ENCODE assay signal across 11 cellular contexts in genomic region chr17:34499576-34499975, GRCh38.
DNase-seq lines count a peak whose midpoint lies in the region; ATAC-seq and TF ChIP-seq lines count a peak whose summit lies in the region.
"Had no signal": no experiment of that assay in that cellular context is flagged by ENCODE, and none has a peak within 500 bp of the region (broad histone marks: within the 10 kb centered on the region; RNA-seq: fewer than 3 reads in every experiment).

No MANE protein-coding gene starts in this region.

- no peak overlapping the region for H3K9ac ChIP-seq in endodermal cell (ENCODE audit: extremely low read depth, low read length, poor library complexity, severe bottlenecking)
- H3K9ac ChIP-seq in neural progenitor cell = no peak overlapping the region

- intact Hi-C loops in CD8-positive, alpha-beta T cell (cut with DNase I, micrococcal nuclease) = no loop called here

- no peak for TF ChIP-seq CTCF in endodermal cell (conservative IDR thresholded peaks at IDR 0.05)
- no peak for TF ChIP-seq CTCF in neural progenitor cell (IDR thresholded peaks at IDR 0.05)
- TF ChIP-seq CTCF in CD8-positive, alpha-beta T cell (IDR thresholded peaks at IDR 0.05) = no peak

- no peak overlapping the region for H3K4me3 Mint-ChIP-seq in endodermal cell
- no peak overlapping the region for H3K4me3 Mint-ChIP-seq in neural progenitor cell
- H3K4me3 Mint-ChIP-seq in CD8-positive, alpha-beta T cell = no peak overlapping the region
- H3K4me3 Mint-ChIP-seq: activated T-cell treated with anti-CD3 and anti-CD28 coated beads, Interleukin-2, amount 50 U/mL, for 72 hours; HFFc6 had no signal

- H3F3A ChIP-seq in neural progenitor cell (ENCODE audit: low read depth) = no peaks in the 10 kb centered on the region

- H4K20me1 ChIP-seq in neural progenitor cell (ENCODE audit: low read depth) = peaks cover 7% of the 10 kb centered on the region

- H3K4me1 ChIP-seq in endodermal cell (ENCODE audit: control insufficient read depth, insufficient read depth, low read length) (no peaks in the 10 kb centered on the region), neural progenitor cell (no peaks in the 10 kb centered on the region)
- no peaks in the 10 kb centered on the region for H3K4me1 ChIP-seq in CD8-positive, alpha-beta T cell (ENCODE audit: insufficient read depth, low read length)

- H3K79me2 ChIP-seq in neural progenitor cell (ENCODE audit: low read depth) = no peaks in the 10 kb centered on the region

- H3K9me3 Mint-ChIP-seq in endodermal cell (no peaks in the 10 kb centered on the region), neural progenitor cell (no peaks in the 10 kb centered on the region)
- no peaks in the 10 kb centered on the region for H3K9me3 Mint-ChIP-seq in CD8-positive, alpha-beta T cell
- H3K9me3 Mint-ChIP-seq: activated T-cell treated with anti-CD3 and anti-CD28 coated beads, Interleukin-2, amount 50 U/mL, for 72 hours; HFFc6 had no signal

- CTCF ChIA-PET in CD8-positive, alpha-beta T cell (lab: Charles Lee) = interaction anchor here (0.7 kb wide), 1 partner anchor 80 kb away, joined by 3 read pairs; no protein-coding TSS in a partner anchor

- H3K9me3 ChIP-seq in endodermal cell (ENCODE audit: control insufficient read depth, low read length) = no peaks in the 10 kb centered on the region
- H3K9me3 ChIP-seq in neural progenitor cell (ENCODE audit: low read depth) = no peaks in the 10 kb centered on the region
- H3K9me3 ChIP-seq in CD8-positive, alpha-beta T cell (ENCODE audit: low read length) = no peaks in the 10 kb centered on the region
- H3K9me3 ChIP-seq: neutrophil had no signal

- WGBS in endodermal cell (ENCODE audit: insufficient coverage in 1 of 2, insufficient read length in 1 of 2), 2 experiments = 0% methylated on average over 1 of the region's 1 CpG

- no peak overlapping the region for H3K27ac ChIP-seq in endodermal cell (ENCODE audit: low read depth, low read length)
- H3K27ac ChIP-seq in neural progenitor cell = no peak overlapping the region
- no peak overlapping the region for H3K27ac ChIP-seq in CD8-positive, alpha-beta T cell (ENCODE audit: low read depth, low read length)
- H3K27ac ChIP-seq: neutrophil had no signal

- no peaks in the 10 kb centered on the region for H3K36me3 Mint-ChIP-seq in endodermal cell (ENCODE audit: low read depth)
- H3K36me3 Mint-ChIP-seq in neural progenitor cell = no peaks in the 10 kb centered on the region
- no peaks in the 10 kb centered on the region for H3K36me3 Mint-ChIP-seq in CD8-positive, alpha-beta T cell

- ATAC-seq in CD8-positive, alpha-beta T cell = no peak
- ATAC-seq: activated T-cell treated with anti-CD3 and anti-CD28 coated beads, Interleukin-2, amount 50 U/mL, for 72 hours had no signal

- H3K27ac Mint-ChIP-seq in endodermal cell (no peak overlapping the region), neural progenitor cell (no peak overlapping the region)
- H3K27ac Mint-ChIP-seq in CD8-positive, alpha-beta T cell = no peak overlapping the region
- H3K27ac Mint-ChIP-seq: activated T-cell treated with anti-CD3 and anti-CD28 coated beads, Interleukin-2, amount 50 U/mL, for 72 hours; HFFc6 had no signal

- H3K36me3 ChIP-seq in endodermal cell (ENCODE audit: control insufficient read depth, insufficient read depth, low read length) (no peaks in the 10 kb centered on the region), neural progenitor cell (no peaks in the 10 kb centered on the region)
- H3K36me3 ChIP-seq in CD8-positive, alpha-beta T cell (ENCODE audit: insufficient read depth, low read length) = no peaks in the 10 kb centered on the region
- H3K36me3 ChIP-seq: neutrophil had no signal

- H3K27me3 Mint-ChIP-seq in endodermal cell (ENCODE audit: insufficient read depth) (peaks cover 50% of the 10 kb centered on the region), neural progenitor cell (ENCODE audit: insufficient read depth, low read depth) (peaks cover 10% of the 10 kb centered on the region)
- H3K27me3 Mint-ChIP-seq in CD8-positive, alpha-beta T cell (ENCODE audit: low read depth) = peaks cover 28% of the 10 kb centered on the region

- peak; percentile 26 for DNase-seq in SIG-M5 treated with dmso at 0.1 percent for 504 hours (lab: John Stamatoyannopoulos, UW; ENCODE audit: unreplicated experiment)
- no peak for DNase-seq in SIG-M5 (lab: John Stamatoyannopoulos, UW)
- peak; percentile 21 for DNase-seq in MV-4-11 (lab: John Stamatoyannopoulos, UW)
- DNase-seq in endodermal cell = peak; percentile 91
- DNase-seq in neural progenitor cell (ENCODE audit: low spot score) = peak; percentile 86
- DNase-seq in NCI-H82 treated with DMSO at 0.1 percent for 48 hours (lab: John Stamatoyannopoulos, UW; ENCODE audit: unreplicated experiment) = no peak
- no peak for DNase-seq in activated effector memory CD4-positive, alpha-beta T cell treated with Interleukin-2 at 50 U/mL for 16 hours
- DNase-seq in CD8-positive, alpha-beta T cell = no peak
- DNase-seq: HFFc6 had no signal

- no peak overlapping the region for H2AFZ ChIP-seq in neural progenitor cell (replicated peaks)

- POLR2A ChIA-PET in CD8-positive, alpha-beta T cell (lab: Charles Lee) = no interaction called here

- H3K4me3 ChIP-seq in endodermal cell (ENCODE audit: low read length) (no peak overlapping the region), neural progenitor cell (no peak overlapping the region)
- no peak overlapping the region for H3K4me3 ChIP-seq in CD8-positive, alpha-beta T cell (ENCODE audit: low read depth, low read length)

- no peak overlapping the region for H3K4me2 ChIP-seq in neural progenitor cell

- H3K4me1 Mint-ChIP-seq in endodermal cell (no peaks in the 10 kb centered on the region), neural progenitor cell (no peaks in the 10 kb centered on the region)
- no peaks in the 10 kb centered on the region for H3K4me1 Mint-ChIP-seq in CD8-positive, alpha-beta T cell (ENCODE audit: low read depth)

- H3K27me3 ChIP-seq in endodermal cell (ENCODE audit: control insufficient read depth, insufficient read depth, low read length, poor library complexity, severe bottlenecking) (peaks cover 81% of the 10 kb centered on the region), neural progenitor cell (peaks cover 49% of the 10 kb centered on the region)
- no peaks in the 10 kb centered on the region for H3K27me3 ChIP-seq in CD8-positive, alpha-beta T cell (ENCODE audit: insufficient read depth, low read length)

Comparison
In these comparisons a context has a peak if more than half of its experiments do, and no peak if none do; other contexts are left out.
1. DNase-seq: peak in SIG-M5 treated with dmso at 0.1 percent for 504 hours (single experiment), MV-4-11 (single experiment), endodermal cell (single experiment) and neural progenitor cell (single experiment); none in SIG-M5 (single experiment), NCI-H82 treated with DMSO at 0.1 percent for 48 hours (single experiment), activated effector memory CD4-positive, alpha-beta T cell treated with Interleukin-2 at 50 U/mL for 16 hours (single experiment) and CD8-positive, alpha-beta T cell (0 of 7).